Comparison of ENCODE assay signal across 8 cellular contexts in the genomic region with DNA sequence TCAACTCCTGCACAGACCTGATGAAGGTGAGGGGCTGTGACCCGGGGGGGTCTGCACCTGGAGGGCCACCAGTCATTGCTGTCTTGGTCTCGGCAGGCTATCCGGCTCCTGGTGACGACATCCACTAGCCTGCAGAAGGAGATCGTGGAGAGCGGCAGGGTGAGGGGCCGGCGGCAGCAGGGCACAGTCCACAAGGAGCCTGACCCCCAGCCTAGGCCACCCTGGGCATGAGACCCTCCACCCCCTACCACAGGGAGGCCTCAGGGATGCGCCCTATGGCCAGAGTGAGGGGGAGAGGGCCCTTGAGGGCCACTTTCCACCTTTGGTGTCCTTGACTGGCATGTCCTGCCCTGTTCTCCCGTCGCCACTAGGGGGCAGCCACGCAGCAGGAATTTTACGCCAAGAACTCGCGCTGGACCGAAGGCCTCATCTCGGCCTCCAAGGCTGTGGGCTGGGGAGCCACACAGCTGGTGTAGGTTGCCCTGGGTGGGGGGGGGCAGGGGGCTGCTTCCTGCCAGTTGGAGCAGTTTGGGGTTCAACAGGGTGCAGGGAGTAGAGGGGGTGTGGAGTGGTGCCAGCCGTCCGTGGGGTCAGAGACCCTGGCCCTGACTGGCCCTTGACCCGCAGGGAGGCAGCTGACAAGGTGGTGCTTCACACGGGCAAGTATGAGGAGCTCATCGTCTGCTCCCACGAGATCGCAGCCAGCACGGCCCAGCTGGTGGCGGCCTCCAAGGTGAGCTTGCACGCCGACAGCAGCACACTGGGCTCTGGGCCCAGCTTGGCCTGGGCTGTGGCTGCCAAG. TPM values are rescaled to one million over a fixed set of nuclear protein-coding genes. Genes with fewer than 3 reads are reported as not detected.
DNase-seq lines count a peak whose midpoint lies in the region; ATAC-seq and TF ChIP-seq lines count a peak whose summit lies in the region.

No MANE protein-coding gene starts in this region.

- H3K9ac ChIP-seq in OCI-LY1 (ENCODE audit: low read length): no peak overlapping the region

- peak overlapping the region; percentile 45 to 57 for H3K27ac Mint-ChIP-seq in natural killer cell
- peak overlapping the region; percentile 51 for H3K27ac Mint-ChIP-seq in stimulated activated naive B cell treated with anti-CD40 and anti-IgM and Interleukin-4, amounts not matched to agents 10 μg/mL and 1 μg/mL and 100 μg/mL, for 72 hours

- H3K9me3 ChIP-seq in OCI-LY1 (ENCODE audit: low read length): no peaks in the 10 kb centered on the region

- no peaks in the 10 kb centered on the region for H3K27me3 ChIP-seq in OCI-LY1 (ENCODE audit: insufficient read depth, low read length)

- H3K36me3 ChIP-seq in OCI-LY1 (ENCODE audit: insufficient read depth, low read length): peaks cover 24% of the 10 kb centered on the region

- H3K36me3 Mint-ChIP-seq in natural killer cell: no peaks in the 10 kb centered on the region
- H3K36me3 Mint-ChIP-seq in stimulated activated naive B cell treated with anti-CD40 and anti-IgM and Interleukin-4, amounts not matched to agents 10 μg/mL and 1 μg/mL and 100 μg/mL, for 72 hours: peaks cover 42 to 43% of the 10 kb centered on the region in 2 donors

- no peak overlapping the region for H3K4me3 ChIP-seq in OCI-LY1 (ENCODE audit: low read depth, low read length, poor library complexity, severe bottlenecking)

- H3K79me2 ChIP-seq in OCI-LY1 (ENCODE audit: insufficient read depth, low read length): no peaks in the 10 kb centered on the region

- H3K4me2 ChIP-seq in OCI-LY1 (ENCODE audit: low read length): no peak overlapping the region

- no peak overlapping the region for H3K4me3 Mint-ChIP-seq in natural killer cell
- no peak overlapping the region for H3K4me3 Mint-ChIP-seq in stimulated activated naive B cell treated with anti-CD40 and anti-IgM and Interleukin-4, amounts not matched to agents 10 μg/mL and 1 μg/mL and 100 μg/mL, for 72 hours

- no peak overlapping the region for H3K27ac ChIP-seq in OCI-LY1 (ENCODE audit: low read depth, low read length, poor library complexity, severe bottlenecking)

- DNase-seq in DMS114 treated with DMSO at 0.1 percent for 48 hours (lab: John Stamatoyannopoulos, UW; ENCODE audit: unreplicated experiment) (peak; percentile 58), HT-29 (ENCODE audit: low spot score) (peak; percentile 84), natural killer cell (peak; percentile 81)
- DNase-seq in activated T-cell treated with anti-CD3 and anti-CD28 coated beads, Interleukin-2, amount 50 U/mL, for 1 hour: peak; percentile 84
- DNase-seq in stimulated activated naive B cell treated with anti-CD40 and anti-IgM and Interleukin-4, amounts not matched to agents 10 μg/mL and 1 μg/mL and 100 μg/mL, for 72 hours: peak; percentile 70

- no peaks in the 10 kb centered on the region for H3K9me2 ChIP-seq in OCI-LY1 (ENCODE audit: low read depth, low read length)

- H3K9me3 Mint-ChIP-seq in natural killer cell: no peaks in the 10 kb centered on the region
- no peaks in the 10 kb centered on the region for H3K9me3 Mint-ChIP-seq in stimulated activated naive B cell treated with anti-CD40 and anti-IgM and Interleukin-4, amounts not matched to agents 10 μg/mL and 1 μg/mL and 100 μg/mL, for 72 hours

- H2AFZ ChIP-seq in OCI-LY1 (ENCODE audit: low read length): no peak overlapping the region

- no peaks in the 10 kb centered on the region for H3K4me1 ChIP-seq in OCI-LY1 (ENCODE audit: insufficient read depth, low read length, severe bottlenecking)

- ATAC-seq in esophagus mucosa: peak; percentile 60
- ATAC-seq in natural killer cell: peak; percentile 63 to 81 (median 71)
- peak; percentile 75 to 79 for ATAC-seq in stimulated activated naive B cell treated with anti-CD40 and anti-IgM and Interleukin-4, amounts not matched to agents 10 μg/mL and 1 μg/mL and 100 μg/mL, for 72 hours (replicated peaks)
- ATAC-seq in HG02763 (IDR thresholded peaks at IDR 0.05; ENCODE audit: unreplicated experiment): no peak

- H3F3A ChIP-seq in OCI-LY1 (ENCODE audit: insufficient read depth, low read length): no peaks in the 10 kb centered on the region

- intact Hi-C loops in natural killer cell (cut with micrococcal nuclease): loop anchor here (1.0 to 5.0 kb wide), 3 partner anchors 37 to 377 kb away; partner anchors contain the start of gene VPS37B

- no peaks in the 10 kb centered on the region for H4K20me1 ChIP-seq in OCI-LY1 (ENCODE audit: insufficient read depth, low read length)

- no peaks in the 10 kb centered on the region for H3K27me3 Mint-ChIP-seq in natural killer cell (ENCODE audit: low read depth in 2 of 2)
- no peaks in the 10 kb centered on the region for H3K27me3 Mint-ChIP-seq in stimulated activated naive B cell treated with anti-CD40 and anti-IgM and Interleukin-4, amounts not matched to agents 10 μg/mL and 1 μg/mL and 100 μg/mL, for 72 hours

- H3K4me1 Mint-ChIP-seq in natural killer cell: peaks cover 7 to 12% of the 10 kb centered on the region in 2 donors
- H3K4me1 Mint-ChIP-seq in stimulated activated naive B cell treated with anti-CD40 and anti-IgM and Interleukin-4, amounts not matched to agents 10 μg/mL and 1 μg/mL and 100 μg/mL, for 72 hours: peaks cover 26 to 56% of the 10 kb centered on the region in 2 donors

- peak; percentile 84 for TF ChIP-seq CTCF in OCI-LY1 (IDR thresholded peaks at IDR 0.05; ENCODE audit: low read length)
- TF ChIP-seq CTCF in natural killer cell (IDR thresholded peaks at IDR 0.05): peak; percentile 75

RNA-seq across cellular contexts. Expression of gene HIP1R, which starts 25.0 kb away (rescaled TPM):
- total RNA-seq in HT-29 (2014; rRNA removed; shearing (Covaris generic)): 109 and 131 TPM in 2 replicates
- total RNA-seq in esophagus mucosa (26.4 TPM), natural killer cell (10 to 100 TPM; 78.6 to 93.1 (median 85.5) TPM)

RNA-seq across cellular contexts. Expression of gene VPS37B, which starts 35.7 kb away (rescaled TPM):
- 103 and 111 TPM in 2 replicates for total RNA-seq in HT-29 (2014; rRNA removed; shearing (Covaris generic))
- total RNA-seq in esophagus mucosa (51.4 TPM), natural killer cell (100 to 1,000 TPM; 142 to 167 (median 165) TPM)
